7 cellular contexts compared by ENCODE assay signal in genomic region chr22:40598712-40599111, GRCh38. TPM values are rescaled to one million over a fixed set of nuclear protein-coding genes. Genes with fewer than 3 reads are reported as not detected.
DNase-seq lines count a peak whose midpoint lies in the region; ATAC-seq, FAIRE-seq and TF ChIP-seq lines count a peak whose summit lies in the region.
"Not testable (repeated sequence)": the region's sequence is repeated elsewhere in the genome, so short reads cannot be mapped to it uniquely, and the experiment has no call there.

No MANE protein-coding gene starts in this region.

- not testable (repeated sequence) for H3K9ac ChIP-seq in HCT116 (ENCODE audit: low read length); PC-3 (ENCODE audit: low read length); SK-N-SH; mammary epithelial cell (ENCODE audit: insufficient read depth, low read length)

- intact Hi-C loops in HCT116 (cut with micrococcal nuclease); PC-3 (cut with micrococcal nuclease); mammary epithelial cell (cut with micrococcal nuclease): not testable (repeated sequence)

- H3K79me2 ChIP-seq in HCT116 (ENCODE audit: insufficient read depth, low read length): peaks cover 69% of the 10 kb centered on the region
- H3K79me2 ChIP-seq in PC-3 (ENCODE audit: low read length): peaks cover 100% of the 10 kb centered on the region
- H3K79me2 ChIP-seq in SK-N-SH (ENCODE audit: insufficient read depth): peaks cover 88% of the 10 kb centered on the region
- H3K79me2 ChIP-seq in mammary epithelial cell (ENCODE audit: insufficient read depth, low read length): peaks cover 94% of the 10 kb centered on the region
- H3K79me2 ChIP-seq in osteoblast (ENCODE audit: insufficient read depth, low read length): peaks cover 86% of the 10 kb centered on the region

- CTCF ChIA-PET in A549 (lab: Yijun Ruan, JAX); HCT116 (lab: Charles Lee); PC-3 (lab: Charles Lee); mammary epithelial cell (lab: Charles Lee; ENCODE audit: low non-redundant PET): not testable (repeated sequence)
- CTCF ChIA-PET in SK-N-SH (lab: Yijun Ruan, JAX): interaction anchor here (0.7 kb wide), 1 partner anchor 1039 kb away, joined by 3 read pairs; no protein-coding TSS in a partner anchor

- not testable (repeated sequence) for DNase-seq in A549 (ENCODE audit: low read depth in 1 of 2, low spot score in 1 of 2); HCT116 (ENCODE audit: low read depth, low spot score); PC-3; SK-N-SH; mammary epithelial cell; osteoblast (ENCODE audit: insufficient read length, low spot score, missing footprints)
- DNase-seq in foreskin keratinocyte: peak in 1 of 2 donors; percentile 39

- not testable (repeated sequence) for TF ChIP-seq EP300 in A549 (IDR thresholded peaks at IDR 0.05); SK-N-SH (IDR thresholded peaks at IDR 0.05; ENCODE audit: borderline replicate concordance in 1 of 2, low read depth in 1 of 2, low read length in 1 of 2)

- H3K4me1 ChIP-seq in A549 (peaks cover 94% of the 10 kb centered on the region), HCT116 (ENCODE audit: control insufficient read depth in 1 of 2, insufficient read depth in 2 of 2, low read length in 2 of 2) (peaks cover 58 to 71% of the 10 kb centered on the region in 2 experiments), PC-3 (ENCODE audit: insufficient read depth, low read length) (peaks cover 38% of the 10 kb centered on the region), mammary epithelial cell (ENCODE audit: insufficient read depth, low read length) (peaks cover 51% of the 10 kb centered on the region), foreskin keratinocyte (peaks cover 51% of the 10 kb centered on the region), osteoblast (ENCODE audit: insufficient read depth, low read length) (peaks cover 47% of the 10 kb centered on the region)
- not testable (repeated sequence) for H3K4me1 ChIP-seq in SK-N-SH (ENCODE audit: control insufficient read depth in 1 of 2, insufficient read depth in 2 of 2, low read depth in 1 of 2, low read length in 1 of 2)

- TF ChIP-seq CTCF in A549 (IDR thresholded peaks at IDR 0.05); HCT116 (IDR thresholded peaks at IDR 0.05 in 2 of 3, conservative IDR thresholded peaks at IDR 0.05 in 1 of 3; ENCODE audit: borderline replicate concordance in 1 of 3, insufficient read depth in 1 of 3, low read depth in 2 of 3, low read length in 2 of 3); PC-3 (conservative IDR thresholded peaks at IDR 0.05; ENCODE audit: low read depth, low read length); SK-N-SH (IDR thresholded peaks at IDR 0.05); mammary epithelial cell (conservative IDR thresholded peaks at IDR 0.05 in 1 of 2, IDR thresholded peaks at IDR 0.05 in 1 of 2; ENCODE audit: extremely low read depth in 1 of 2, insufficient read depth in 1 of 2, low read depth in 1 of 2, low read length in 2 of 2); foreskin keratinocyte (conservative IDR thresholded peaks at IDR 0.05); osteoblast (IDR thresholded peaks at IDR 0.05; ENCODE audit: extremely low read depth, low read depth, low read length): not testable (repeated sequence)

- H3K27me3 ChIP-seq in HCT116 (ENCODE audit: insufficient read depth, low read length); PC-3 (ENCODE audit: low read length); SK-N-SH (ENCODE audit: insufficient read depth); mammary epithelial cell (ENCODE audit: insufficient read depth, low read length); foreskin keratinocyte; osteoblast (ENCODE audit: insufficient read depth, low read length): not testable (repeated sequence)

- H3K4me3 ChIP-seq in A549; HCT116 (replicated peaks in 1 of 2; ENCODE audit: low read depth in 1 of 2, low read length in 2 of 2); SK-N-SH (ENCODE audit: low read depth in 2 of 2, low read length in 1 of 2); mammary epithelial cell (replicated peaks in 1 of 3; ENCODE audit: insufficient read depth in 1 of 3, low read depth in 2 of 3, low read length in 3 of 3); osteoblast (ENCODE audit: insufficient read depth, low read length): not testable (repeated sequence)
- 0 out of 2 replicates have a peak overlapping the region, but pooled peaks have one; percentile 23 for H3K4me3 ChIP-seq in PC-3 (ENCODE audit: low read length)

- H3K9me3 ChIP-seq in A549; HCT116 (ENCODE audit: control insufficient read depth in 1 of 2, insufficient read depth in 1 of 2, low read depth in 1 of 2, low read length in 2 of 2); PC-3 (ENCODE audit: low read length); SK-N-SH; mammary epithelial cell (replicated peaks; ENCODE audit: insufficient read depth, low read length); osteoblast (ENCODE audit: low read depth, low read length): not testable (repeated sequence)

- in situ Hi-C loops in mammary epithelial cell (cut with MboI; ENCODE audit: low sequenced_read_pairs in 2 of 2): not testable (repeated sequence)

- H3K36me3 ChIP-seq in HCT116 (ENCODE audit: control insufficient read depth in 1 of 2, insufficient read depth in 2 of 2, low read length in 2 of 2); PC-3 (ENCODE audit: low read depth, low read length); SK-N-SH (replicated peaks in 1 of 2; ENCODE audit: control insufficient read depth in 1 of 2, insufficient read depth in 2 of 2, low read length in 1 of 2); mammary epithelial cell (ENCODE audit: insufficient read depth, low read length); osteoblast (ENCODE audit: insufficient read depth, low read length): not testable (repeated sequence)

- H2AFZ ChIP-seq in HCT116 (ENCODE audit: low read depth, low read length, poor library complexity, severe bottlenecking); PC-3 (ENCODE audit: low read length); SK-N-SH (ENCODE audit: low read depth); mammary epithelial cell (ENCODE audit: low read depth, low read length); osteoblast (ENCODE audit: low read length): not testable (repeated sequence)

- WGBS in A549 (ENCODE audit: missing lambda C conversion rate): 90% methylated on average over 10 of the region's 10 CpGs
- WGBS in SK-N-SH (ENCODE audit: low lambda C conversion rate): 99% methylated on average over 10 of the region's 10 CpGs
- WGBS in mammary epithelial cell (ENCODE audit: low coverage, missing lambda C conversion rate): 70% methylated on average over 6 of the region's 10 CpGs

- TF ChIP-seq POLR2A in A549 (IDR thresholded peaks at IDR 0.05; ENCODE audit: low read length); HCT116 (IDR thresholded peaks at IDR 0.05; ENCODE audit: borderline replicate concordance, extremely low read depth, insufficient read depth, insufficient read length): not testable (repeated sequence)

- POLR2A ChIA-PET in A549 (lab: Yijun Ruan, JAX); HCT116 (lab: Charles Lee); PC-3 (lab: Charles Lee; ENCODE audit: unreplicated experiment); SK-N-SH (lab: Yijun Ruan, JAX): not testable (repeated sequence)

- RAD21 ChIA-PET in HCT116 (lab: Charles Lee; ENCODE audit: low non-redundant PET in 1 of 2, low total read pairs in 2 of 2, uncharacterized antibody in 2 of 2, unreplicated experiment in 2 of 2): not testable (repeated sequence)

- BruUV-seq in HCT116 (replicated peaks; lab: Mats Ljungman, UMichigan); PC-3 (replicated peaks; lab: Mats Ljungman, UMichigan); mammary epithelial cell (replicated peaks; lab: Mats Ljungman, UMichigan): not testable (repeated sequence)

- not testable (repeated sequence) for FAIRE-seq in A549 (lab: Jason Lieb, UNC)

- not testable (repeated sequence) for ATAC-seq in A549, HCT116, PC-3
- peak; percentile 23 for ATAC-seq in foreskin keratinocyte

- H3K9me2 ChIP-seq in HCT116 (ENCODE audit: insufficient read depth); PC-3 (replicated peaks; ENCODE audit: low read length); SK-N-SH: not testable (repeated sequence)

- H3K4me2 ChIP-seq in A549 (peak overlapping the region; percentile 33), HCT116 (ENCODE audit: low read length) (peak overlapping the region; percentile 38), PC-3 (ENCODE audit: low read length) (peak overlapping the region; percentile 75), SK-N-SH (peak overlapping the region; percentile 55), mammary epithelial cell (ENCODE audit: insufficient read depth, low read depth, low read length) (peak overlapping the region; percentile 89), osteoblast (ENCODE audit: insufficient read depth, low read length) (peak overlapping the region; percentile 49)

- not testable (repeated sequence) for H4K20me1 ChIP-seq in HCT116 (ENCODE audit: insufficient read depth); PC-3 (ENCODE audit: low read length); SK-N-SH (ENCODE audit: insufficient read depth); mammary epithelial cell (ENCODE audit: insufficient read depth, low read length)
- peaks cover 48% of the 10 kb centered on the region for H4K20me1 ChIP-seq in osteoblast (ENCODE audit: insufficient read depth, low read length)

- dilution Hi-C loops in mammary epithelial cell (cut with HindIII; ENCODE audit: low sequenced_read_pairs): not testable (repeated sequence)

- not testable (repeated sequence) for TF ChIP-seq RAD21 in A549 (conservative IDR thresholded peaks at IDR 0.05 in 1 of 2, IDR thresholded peaks at IDR 0.05 in 1 of 2); HCT116 (IDR thresholded peaks at IDR 0.05; ENCODE audit: low read depth); SK-N-SH (IDR thresholded peaks at IDR 0.05; ENCODE audit: low read length)

- not testable (repeated sequence) for H3F3A ChIP-seq in PC-3 (ENCODE audit: low read length, unreplicated experiment)
- peaks cover 19% of the 10 kb centered on the region for H3F3A ChIP-seq in SK-N-SH (replicated peaks; ENCODE audit: insufficient read depth)

- H3K27ac ChIP-seq in A549; HCT116 (ENCODE audit: low read depth, low read length): not testable (repeated sequence)
- peak overlapping the region; percentile 39; the same call in 1 of the 2 replicates for H3K27ac ChIP-seq in PC-3 (ENCODE audit: low read length)
- peak overlapping the region in 1 of 2 experiments; percentile 81; a peak in 2 of 4 replicates for H3K27ac ChIP-seq in SK-N-SH (ENCODE audit: low read depth in 2 of 2, low read length in 1 of 2)
- peak overlapping the region; percentile 76 for H3K27ac ChIP-seq in mammary epithelial cell (ENCODE audit: insufficient read depth, low read depth, low read length)
- H3K27ac ChIP-seq in foreskin keratinocyte: peak overlapping the region; percentile 53
- H3K27ac ChIP-seq in osteoblast (ENCODE audit: low read depth, low read length): peak overlapping the region; percentile 40

RNA-seq across cellular contexts. Expression of gene MRTFA, which starts 37.8 kb away (rescaled TPM):
- polyA plus RNA-seq in A549 (2011; rRNA removed) (6.8 and 12.8 TPM in 2 replicates), A549 (2017; fragmentation: RNase III; extraction: RNeasy Plus Mini Kit Qiagen cat#74134 plus additional on column Dnase treatment) (41.6 to 48.5 TPM (median 48.3 TPM) in 3 replicates), SK-N-SH (2012; rRNA removed) (2.9 and 5.8 TPM in 2 replicates), mammary epithelial cell (8.3 TPM), foreskin keratinocyte (17.0 and 18.6 TPM in 2 replicates)
- 10.8 and 13.9 TPM in 2 replicates for polyA plus RNA-seq in A549 (2012; cell fraction: cytosol; rRNA removed)
- polyA plus RNA-seq in A549 (2012; cell fraction: nucleus; rRNA removed): 42.4 and 49.9 TPM in 2 replicates
- 52.3 and 59.4 TPM in 2 replicates for polyA minus RNA-seq in A549 (2011; rRNA and poly(A)+ RNA removed)
- total RNA-seq in HCT116 (2021; ENCODE audit: unreplicated experiment) (28.0 TPM), PC-3 (2014; rRNA removed) (28.0 and 32.6 TPM in 2 replicates), mammary epithelial cell (10 to 100 TPM; 51.0 to 75.7 TPM), foreskin keratinocyte (29.3 and 29.8 TPM in 2 replicates), osteoblast (29.8 and 34.0 TPM in 2 replicates)
- 18.2 and 21.1 TPM in 2 replicates for polyA plus RNA-seq in HCT116 (2012)
- polyA plus RNA-seq in SK-N-SH (2012; cell fraction: cytosol; rRNA removed): 4.5 and 4.6 TPM in 2 replicates
- 14.4 and 18.9 TPM in 2 replicates for polyA plus RNA-seq in SK-N-SH (2012; cell fraction: nucleus; rRNA removed)
- polyA minus RNA-seq in mammary epithelial cell: 137 TPM

Comparison
In these comparisons a context has a peak if more than half of its experiments do, and no peak if none do; other contexts are left out.
1. H3K4me2 ChIP-seq: peak in every context shown above with its lines; median percentile 89 in mammary epithelial cell; 75 in PC-3; 55 in SK-N-SH; 49 in osteoblast; 38 in HCT116; 33 in A549.